In the genomic region with DNA sequence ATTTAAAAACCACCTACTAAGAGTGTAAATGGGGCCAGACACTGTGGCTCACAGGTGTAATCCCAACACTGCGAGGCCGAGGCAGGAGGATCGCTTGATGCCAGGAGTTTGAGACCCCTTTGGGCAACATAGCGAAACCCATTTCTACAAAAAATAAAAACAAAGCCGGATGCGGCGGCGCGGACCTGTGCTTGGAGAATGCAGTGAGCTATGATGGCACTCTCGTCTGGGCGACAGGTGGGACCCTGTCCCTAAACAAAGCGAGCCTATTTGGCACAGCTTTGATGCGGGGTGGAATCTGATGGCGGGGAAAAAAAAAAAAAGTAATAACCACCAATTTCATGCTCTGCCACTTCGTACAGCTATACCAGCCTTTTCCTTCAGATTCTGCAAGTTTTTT, we compare ENCODE assay signal across 8 cellular contexts. TPM values are rescaled to one million over a fixed set of nuclear protein-coding genes. Genes with fewer than 3 reads are reported as not detected.
DNase-seq lines count a peak whose midpoint lies in the region; ATAC-seq and TF ChIP-seq lines count a peak whose summit lies in the region.

No MANE protein-coding gene starts in this region.

- H3K9ac ChIP-seq in skeletal muscle tissue (ENCODE audit: low read depth in 1 of 3, low read length in 3 of 3) = peak overlapping the region; percentile 93 to 97 (median 95)

- peak overlapping the region; percentile 96 for H3K4me3 Mint-ChIP-seq in activated CD4-positive, alpha-beta memory T cell treated with anti-CD3 and anti-CD28 coated beads for 36 hours

- POLR2A ChIA-PET in activated CD4-positive, alpha-beta memory T cell treated with anti-CD3 and anti-CD28 coated beads for 36 hours (lab: Charles Lee) = interaction anchor here (0.7 to 5.2 kb wide), 6 partner anchors 27 to 178 kb away, joined by 3 to 90 read pairs (median 14); a partner anchor contains a TSS

- DNase-seq in HFF-Myc (ENCODE audit: extremely low read depth, low read depth) = no peak
- peak; percentile 39 for DNase-seq in activated CD4-positive, alpha-beta memory T cell treated with anti-CD3 and anti-CD28 coated beads for 36 hours
- no peak for DNase-seq in foreskin fibroblast
- no peak for DNase-seq in iPS-NIHi11 (ENCODE audit: low spot score)
- no peak for DNase-seq in midbrain (lab: John Stamatoyannopoulos, UW)

- no peaks in the 10 kb centered on the region for H3K9me3 ChIP-seq in skeletal muscle tissue (ENCODE audit: control insufficient read depth in 3 of 3, low read length in 3 of 3)

- CTCF ChIA-PET in activated CD4-positive, alpha-beta memory T cell treated with anti-CD3 and anti-CD28 coated beads for 36 hours (lab: Charles Lee) = interaction anchor here (1.6 kb wide), 1 partner anchor 19 kb away, joined by 5 read pairs; no protein-coding TSS in a partner anchor

- no peaks in the 10 kb centered on the region for H3K27me3 ChIP-seq in skeletal muscle tissue (ENCODE audit: control insufficient read depth in 3 of 3, insufficient read depth in 3 of 3, low read length in 3 of 3)

- H3K36me3 ChIP-seq in skeletal muscle tissue (ENCODE audit: control insufficient read depth in 3 of 3, insufficient read depth in 3 of 3, low read length in 3 of 3) = peaks cover 30 to 53% (median 38%) of the 10 kb centered on the region in 3 donors

- TF ChIP-seq CTCF in HFF-Myc (IDR thresholded peaks at IDR 0.05; ENCODE audit: low read depth, low read length, missing control alignments) = no peak
- no peak for TF ChIP-seq CTCF in foreskin fibroblast (IDR thresholded peaks at IDR 0.05; ENCODE audit: low read depth, low read length)

- H3K27me3 Mint-ChIP-seq in activated CD4-positive, alpha-beta memory T cell treated with anti-CD3 and anti-CD28 coated beads for 36 hours = no peaks in the 10 kb centered on the region

- peaks cover 19 to 38% (median 34%) of the 10 kb centered on the region in 3 donors for H3K4me1 ChIP-seq in skeletal muscle tissue (ENCODE audit: control insufficient read depth in 3 of 3, insufficient read depth in 3 of 3, low read length in 3 of 3)

- peak overlapping the region; percentile 92 for H3K27ac ChIP-seq in skeletal muscle tissue (ENCODE audit: low read depth, low read length)

- H3K9me3 Mint-ChIP-seq in activated CD4-positive, alpha-beta memory T cell treated with anti-CD3 and anti-CD28 coated beads for 36 hours = no peaks in the 10 kb centered on the region

- peaks cover 75% of the 10 kb centered on the region for H3K36me3 Mint-ChIP-seq in activated CD4-positive, alpha-beta memory T cell treated with anti-CD3 and anti-CD28 coated beads for 36 hours

- H3K27ac Mint-ChIP-seq in activated CD4-positive, alpha-beta memory T cell treated with anti-CD3 and anti-CD28 coated beads for 36 hours = peak overlapping the region; percentile 98

- H3K4me3 ChIP-seq in HFF-Myc (replicated peaks; ENCODE audit: low read depth, low read length) (peak overlapping the region; percentile 96), foreskin fibroblast (ENCODE audit: low read depth in 1 of 2, low read length in 2 of 2) (peak overlapping the region; percentile 92 to 94), skeletal muscle tissue (ENCODE audit: low read length in 3 of 3) (peak overlapping the region; percentile 95 to 99 (median 98))

- H3K4me1 Mint-ChIP-seq in activated CD4-positive, alpha-beta memory T cell treated with anti-CD3 and anti-CD28 coated beads for 36 hours (ENCODE audit: low read depth) = peaks cover 62% of the 10 kb centered on the region

- ATAC-seq in HG02852 (IDR thresholded peaks at IDR 0.05; ENCODE audit: unreplicated experiment) (no peak), HG03520 (IDR thresholded peaks at IDR 0.05; ENCODE audit: unreplicated experiment) (no peak)

- intact Hi-C loops in activated CD4-positive, alpha-beta memory T cell treated with anti-CD3 and anti-CD28 coated beads for 36 hours (cut with micrococcal nuclease) = loop anchor here (5.0 kb wide), 1 partner anchor 194 kb away; no protein-coding TSS in a partner anchor

RNA-seq across cellular contexts. Expression of a gene that starts 1.1 kb away (rescaled TPM):
- 100 to 1,000 TPM; 429 to 438 TPM for total RNA-seq in activated CD4-positive, alpha-beta memory T cell treated with anti-CD3 and anti-CD28 coated beads for 36 hours
- 203 TPM for total RNA-seq in skeletal muscle tissue

RNA-seq across cellular contexts. Expression of a gene that starts 2.0 kb away (rescaled TPM):
- total RNA-seq in activated CD4-positive, alpha-beta memory T cell treated with anti-CD3 and anti-CD28 coated beads for 36 hours = 10 to 100 TPM; 84.6 to 89.9 TPM
- total RNA-seq in skeletal muscle tissue = 81.4 TPM

RNA-seq across cellular contexts. Expression of a gene that starts 11.8 kb away (rescaled TPM):
- under 1 TPM; 0.29 to 0.31 TPM for total RNA-seq in activated CD4-positive, alpha-beta memory T cell treated with anti-CD3 and anti-CD28 coated beads for 36 hours
- total RNA-seq in skeletal muscle tissue = not detected

RNA-seq across cellular contexts. Expression of a gene that starts 26.4 kb away (rescaled TPM):
- 100 to 1,000 TPM; 115 to 116 TPM for total RNA-seq in activated CD4-positive, alpha-beta memory T cell treated with anti-CD3 and anti-CD28 coated beads for 36 hours
- 5.2 TPM for total RNA-seq in skeletal muscle tissue
